8 cellular contexts compared by ENCODE assay signal in genomic region chr19:49929121-49929610, GRCh38. TPM values are rescaled to one million over a fixed set of nuclear protein-coding genes. Genes with fewer than 3 reads are reported as not detected.
DNase-seq lines count a peak whose midpoint lies in the region; ATAC-seq, FAIRE-seq and TF ChIP-seq lines count a peak whose summit lies in the region.

Gene ATF5, plus strand, starts transcription at chr19:49929205. Its CDS starts 1,646 bp downstream, at chr19:49930851.
Gene NUP62, minus strand, starts transcription at chr19:49929504. Its CDS starts 19,697 bp downstream, at chr19:49909807.

- WGBS in adrenal gland, 4 donors = 0 to 5% (median 1%) methylated on average over 4 to 48 of the region's 48 CpGs
- 0% methylated on average over 41 to 48 of the region's 48 CpGs for WGBS in heart right ventricle, 2 donors
- WGBS in prostate gland = under 1% methylated on average over 40 of the region's 48 CpGs
- WGBS in urinary bladder = under 1% methylated on average over 48 of the region's 48 CpGs

- intact Hi-C loops in T-helper 1 cell treated with Interleukin-12 subunit alpha and Interleukin-12 subunit beta and Interleukin-4 antibody, amounts not matched to agents 30 ng/mL and 1 ng/mL, for 36 hours (cut with micrococcal nuclease) = loop anchor here (1.0 to 2.0 kb wide), 9 partner anchors 18 to 339 kb away; partner anchors contain the start of genes AKT1S1, AP2A1, MED25 and TBC1D17
- intact Hi-C loops in adrenal gland (cut with DNase I) (no loop called here), heart right ventricle (cut with DNase I) (loop anchor here in 2 of 10 donors (2.0 to 5.0 kb wide), 2 partner anchors 47 to 52 kb away; partner anchors contain the start of genes AKT1S1 (in 1 of the 2) and TBC1D17 (in 1 of the 2)), prostate gland (cut with DNase I) (no loop called here)

- H3K27me3 ChIP-seq in adrenal gland (no peaks in the 10 kb centered on the region), heart right ventricle (no peaks in the 10 kb centered on the region), prostate gland (replicated peaks; ENCODE audit: insufficient read depth) (no peaks in the 10 kb centered on the region)

- H3K4me1 ChIP-seq in adrenal gland (replicated peaks in 1 of 2) (peaks cover 16 to 24% of the 10 kb centered on the region in 2 donors), heart right ventricle (peaks cover 4 to 60% (median 24%) of the 10 kb centered on the region in 9 donors), prostate gland (replicated peaks) (peaks cover 12% of the 10 kb centered on the region), urinary bladder (ENCODE audit: insufficient read depth) (no peaks in the 10 kb centered on the region)

- no peaks in the 10 kb centered on the region for H3K9me3 ChIP-seq in adrenal gland (replicated peaks in 1 of 3)
- H3K9me3 ChIP-seq in heart right ventricle = no peaks in the 10 kb centered on the region
- no peaks in the 10 kb centered on the region for H3K9me3 ChIP-seq in prostate gland

- H3K4me3 ChIP-seq in adrenal gland (peak within 1 kb of the TSS; percentile 86 to 98 (median 96)), heart right ventricle (peak within 1 kb of the TSS; percentile 66 to 98 (median 94)), prostate gland (peak within 1 kb of the TSS; percentile 85 to 92), urinary bladder (ENCODE audit: low read depth, low read length) (peak within 1 kb of the TSS; percentile 80)

- DNase-seq in GM12892 (ENCODE audit: insufficient read length) (peak; percentile 93), NCI-H1417 treated with DMSO at 0.1 percent for 48 hours (lab: John Stamatoyannopoulos, UW) (peak; percentile 63), adrenal gland (peak; percentile 88 to 94 (median 92)), heart right ventricle (peak; percentile 93), prostate gland (ENCODE audit: low spot score) (peak; percentile 74)

- TF ChIP-seq CTCF in adrenal gland (IDR thresholded peaks at IDR 0.05) (no peak), heart right ventricle (IDR thresholded peaks at IDR 0.05) (no peak), prostate gland (IDR thresholded peaks at IDR 0.05) (no peak)

- H3K36me3 ChIP-seq in adrenal gland (replicated peaks in 1 of 2) = peaks cover 0 to 17% of the 10 kb centered on the region in 2 donors
- peaks cover 0 to 51% (median 0%) of the 10 kb centered on the region in 9 donors for H3K36me3 ChIP-seq in heart right ventricle
- H3K36me3 ChIP-seq in prostate gland = no peaks in the 10 kb centered on the region
- no peaks in the 10 kb centered on the region for H3K36me3 ChIP-seq in urinary bladder (ENCODE audit: insufficient read depth)

- FAIRE-seq in GM12892 (lab: Jason Lieb, UNC) = peak; percentile 94

- ATAC-seq in HG02763 (IDR thresholded peaks at IDR 0.05; ENCODE audit: unreplicated experiment) = peak; percentile 49
- peak; percentile 68 to 88 (median 86) for ATAC-seq in heart right ventricle

- peak; percentile 98 for TF ChIP-seq POLR2A in GM12892 (IDR thresholded peaks at IDR 0.05; ENCODE audit: low read depth, low read length)
- TF ChIP-seq POLR2A in adrenal gland (IDR thresholded peaks at IDR 0.05) = no peak
- no peak for TF ChIP-seq POLR2A in prostate gland (IDR thresholded peaks at IDR 0.05)

- H3K27ac ChIP-seq in adrenal gland (peak within 1 kb of the TSS; percentile 95 to 98 (median 96)), heart right ventricle (peak within 1 kb of the TSS; percentile 71 to 98 (median 95)), prostate gland (peak within 1 kb of the TSS; percentile 91 to 92), urinary bladder (ENCODE audit: low read depth) (peak within 1 kb of the TSS; percentile 94)

RNA-seq across cellular contexts. Expression of gene ATF5, which starts in this region (rescaled TPM):
- 175 TPM for polyA plus RNA-seq in GM12892 (2012; ENCODE audit: missing spikeins)
- total RNA-seq in T-helper 1 cell treated with Interleukin-12 subunit alpha and Interleukin-12 subunit beta and Interleukin-4 antibody, amounts not matched to agents 30 ng/mL and 1 ng/mL, for 36 hours = 20.5 and 22.8 TPM in 2 replicates
- 100 to 1,000 TPM in 1 of 8 donors, 10 to 100 TPM in 7; 16.2 to 103 (median 48.7) TPM for total RNA-seq in adrenal gland
- 100 to 1,000 TPM in 1 of 3 donors, 10 to 100 TPM in 2; 67.3 to 114 (median 95.7) TPM for polyA plus RNA-seq in adrenal gland
- 10 to 100 TPM in 3 of 10 donors, 1 to 10 TPM in 7; 6.4 to 33.8 (median 9.7) TPM for total RNA-seq in heart right ventricle
- 10 to 100 TPM; 14.1 to 22.0 TPM for polyA plus RNA-seq in heart right ventricle
- total RNA-seq in prostate gland = 10 to 100 TPM; 14.0 to 16.4 TPM
- total RNA-seq in urinary bladder = 2.4 TPM
- polyA plus RNA-seq in urinary bladder = 35.4 TPM

RNA-seq across cellular contexts. Expression of gene NUP62, which starts in this region (rescaled TPM):
- polyA plus RNA-seq in GM12892 (2012; ENCODE audit: missing spikeins) = 40.0 TPM
- 149 and 155 TPM in 2 replicates for total RNA-seq in T-helper 1 cell treated with Interleukin-12 subunit alpha and Interleukin-12 subunit beta and Interleukin-4 antibody, amounts not matched to agents 30 ng/mL and 1 ng/mL, for 36 hours
- total RNA-seq in adrenal gland = 10 to 100 TPM; 29.3 to 71.8 (median 56.1) TPM
- 10 to 100 TPM; 26.4 to 47.8 (median 31.9) TPM for polyA plus RNA-seq in adrenal gland
- 10 to 100 TPM; 23.1 to 48.1 (median 32.7) TPM for total RNA-seq in heart right ventricle
- polyA plus RNA-seq in heart right ventricle = 10 to 100 TPM; 13.2 to 19.7 TPM
- 10 to 100 TPM; 44.4 to 76.9 TPM for total RNA-seq in prostate gland
- total RNA-seq in urinary bladder = 22.7 TPM
- polyA plus RNA-seq in urinary bladder = 40.5 TPM

Comparison
In these comparisons a context has a peak if more than half of its experiments do, and no peak if none do; other contexts are left out.
1. Peak in every context shown above with its lines: DNase-seq, ATAC-seq, H3K4me3 ChIP-seq and H3K27ac ChIP-seq.